In genomic region chr1:89672489-89673183, GRCh38 we compare ENCODE assay signal across 17 cellular contexts. TPM values are rescaled to one million over a fixed set of nuclear protein-coding genes. Genes with fewer than 3 reads are reported as not detected.
DNase-seq lines count a peak whose midpoint lies in the region; FAIRE-seq and TF ChIP-seq lines count a peak whose summit lies in the region.
"Had no signal": no experiment of that assay in that cellular context is flagged by ENCODE, and none has a peak within 500 bp of the region (broad histone marks: within the 10 kb centered on the region; RNA-seq: fewer than 3 reads in every experiment).

No MANE protein-coding gene starts in this region.

- H3K27ac Mint-ChIP-seq in CD14-positive monocyte, result peak overlapping the region; percentile 75 to 90 (median 87)
- H3K27ac Mint-ChIP-seq in type B pancreatic cell, result no peak overlapping the region
- H3K27ac Mint-ChIP-seq: endodermal cell had no signal

- H3K36me3 ChIP-seq in bronchial epithelial cell (ENCODE audit: control insufficient read depth, insufficient read depth, low read length), result no peaks in the 10 kb centered on the region
- H3K36me3 ChIP-seq: heart right ventricle had no signal

- peaks cover 0 to 2% (median 0%) of the 10 kb centered on the region in 3 donors for H3K27me3 Mint-ChIP-seq in CD14-positive monocyte (ENCODE audit: low read depth in 3 of 3)
- peaks cover 3% of the 10 kb centered on the region for H3K27me3 Mint-ChIP-seq in type B pancreatic cell

- H3K36me3 Mint-ChIP-seq in CD14-positive monocyte (peaks cover 3 to 9% of the 10 kb centered on the region in 2 donors), type B pancreatic cell (no peaks in the 10 kb centered on the region)

- TF ChIP-seq CTCF in CD14-positive monocyte (IDR thresholded peaks at IDR 0.05) (no peak), bronchial epithelial cell (IDR thresholded peaks at IDR 0.05; ENCODE audit: insufficient read depth, low read length, severe bottlenecking) (no peak), type B pancreatic cell (conservative IDR thresholded peaks at IDR 0.05) (no peak)

- intact Hi-C loops in CD14-positive monocyte (cut with micrococcal nuclease), result loop anchor here in 1 of 2 donors (5.0 kb wide), 1 partner anchor 35 kb away; no protein-coding TSS in a partner anchor

- DNase-seq in CD14-positive monocyte (ENCODE audit: low spot score) (no peak), GM19239 (ENCODE audit: insufficient read length, low spot score) (no peak), bronchial epithelial cell (ENCODE audit: low read depth) (peak; percentile 47), lung microvascular endothelial cell (ENCODE audit: low read depth in 2 of 2) (peak; percentile 7 to 31), type B pancreatic cell (ENCODE audit: extremely low spot score, unreplicated experiment) (no peak), C1 segment of cervical spinal cord (lab: John Stamatoyannopoulos, UW) (no peak), islet precursor cell (no peak)
- DNase-seq: activated CD4-positive, alpha-beta T cell treated with anti-CD3 and anti-CD28 coated beads for 1 hour; activated gamma-delta T cell; central memory CD4-positive, alpha-beta T cell; endodermal cell; heart right ventricle; mucosa of descending colon; NCI-H2029; NCI-H526; T-helper 1 cell; testis had no signal

- no peak overlapping the region for H3K4me3 ChIP-seq in bronchial epithelial cell (ENCODE audit: low read depth, low read length)
- H3K4me3 ChIP-seq: heart right ventricle, mucosa of descending colon, testis had no signal

- peaks cover 0 to 3% (median 0%) of the 10 kb centered on the region in 7 donors for H3K9me3 Mint-ChIP-seq in CD14-positive monocyte
- no peaks in the 10 kb centered on the region for H3K9me3 Mint-ChIP-seq in type B pancreatic cell
- H3K9me3 Mint-ChIP-seq: endodermal cell had no signal

- H3K4me1 Mint-ChIP-seq in CD14-positive monocyte (peaks cover 89% of the 10 kb centered on the region), type B pancreatic cell (ENCODE audit: unreplicated experiment) (no peaks in the 10 kb centered on the region)
- H3K4me1 Mint-ChIP-seq: endodermal cell had no signal

- H3K4me3 Mint-ChIP-seq in CD14-positive monocyte (no peak overlapping the region), type B pancreatic cell (no peak overlapping the region)
- H3K4me3 Mint-ChIP-seq: endodermal cell had no signal

- H3K27me3 ChIP-seq in bronchial epithelial cell (ENCODE audit: control insufficient read depth, insufficient read depth, low read length), result no peaks in the 10 kb centered on the region
- H3K27me3 ChIP-seq: heart right ventricle, testis had no signal

- FAIRE-seq in GM19239 (lab: Jason Lieb, UNC) (peak; percentile 8), bronchial epithelial cell (lab: Jason Lieb, UNC) (no peak)

RNA-seq across cellular contexts. Expression of gene LRRC8C, which starts 39.7 kb away (rescaled TPM):
- 10 to 100 TPM; 13.0 to 18.6 TPM for polyA plus RNA-seq in CD14-positive monocyte
- total RNA-seq in bronchial epithelial cell (5.5 and 8.8 TPM in 2 replicates), lung microvascular endothelial cell (13.9 and 16.3 TPM in 2 replicates), type B pancreatic cell (ENCODE audit: low replicate concordance) (1.00 and 5.2 TPM in 2 replicates)

Comparison
In these comparisons a context has a peak if more than half of its experiments do, and no peak if none do; other contexts are left out.
1. DNase-seq: peak in bronchial epithelial cell (single experiment) and lung microvascular endothelial cell (2 of 2); none in CD14-positive monocyte (single experiment), GM19239 (single experiment), type B pancreatic cell (single experiment), C1 segment of cervical spinal cord (0 of 14) and islet precursor cell (single experiment).